27 cellular contexts compared by ENCODE assay signal in the genomic region with DNA sequence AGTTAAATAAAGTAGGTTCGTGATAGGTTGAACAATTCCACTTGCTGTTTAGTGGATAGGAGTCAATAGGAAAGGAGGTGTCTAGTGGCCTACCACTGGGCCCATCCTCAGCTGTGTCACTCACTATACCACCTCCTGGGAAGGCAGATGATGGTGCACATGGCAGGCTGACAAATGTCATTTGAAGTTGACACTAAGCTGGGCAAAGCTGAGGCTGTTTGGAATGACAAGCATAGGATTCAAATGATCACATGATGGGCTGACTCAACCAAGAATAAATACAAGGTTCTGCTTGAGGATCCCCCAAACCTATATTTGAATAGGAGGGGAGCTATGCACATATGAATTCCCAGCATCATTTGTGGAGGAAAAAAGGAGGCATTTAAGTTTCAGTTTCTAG.
"Had no signal": no experiment of that assay in that cellular context is flagged by ENCODE, and none has a peak within 500 bp of the region (broad histone marks: within the 10 kb centered on the region; RNA-seq: fewer than 3 reads in every experiment).

No MANE protein-coding gene starts in this region.

- H3K27ac Mint-ChIP-seq: activated CD8-positive, alpha-beta T cell treated with anti-CD3 and anti-CD28 coated beads, Interleukin-2, amount 10 ng/mL, durations not matched to agents 7 days and 5 days; activated naive CD8-positive, alpha-beta T cell; activated T-cell treated with anti-CD3 and anti-CD28 coated beads, Interleukin-2, amount 50 U/mL, for 24 hours; WTC11 had no signal

- H3K36me3 ChIP-seq: brain microvascular endothelial cell, cardiac muscle cell, SJCRH30 had no signal

- DNase-seq: activated CD4-positive, alpha-beta T cell treated with anti-CD3 and anti-CD28 coated beads for 48 hours; activated CD4-positive, alpha-beta T cell treated with anti-CD3 and anti-CD28 coated beads, Interleukin-2, amount 50 U/mL, for 4 hours; activated CD4-positive, CD25-positive, alpha-beta regulatory T cell treated with anti-CD3 and anti-CD28 coated beads, Interleukin-2, amount 50 U/mL, for 72 hours; activated CD8-positive, alpha-beta memory T cell treated with anti-CD3 and anti-CD28 coated beads, Interleukin-2, amount 50 U/mL, for 48 hours; activated CD8-positive, alpha-beta T cell treated with anti-CD3 and anti-CD28 coated beads, Interleukin-2, amount 10 ng/mL, durations not matched to agents 7 days and 5 days; activated effector memory CD4-positive, alpha-beta T cell treated with anti-CD3 and anti-CD28 coated beads, Interleukin-2, amount 50 U/mL, for 16 hours; activated naive CD4-positive, alpha-beta T cell treated with Interleukin-2 at 50 U/mL for 16 hours; activated T-cell treated with anti-CD3 and anti-CD28 coated beads, Interleukin-2, amount 50 U/mL, for 24 hours; brain microvascular endothelial cell; Kasumi-1; KBM-7; NCI-H1105 treated with DMSO at 0.1 percent for 48 hours; NCI-H1436 treated with DMSO at 0.1 percent for 48 hours; NCI-H187; NCI-H2081 treated with DMSO at 0.1 percent for 48 hours; NCI-H2171; NCI-H226; NCI-H510A treated with DMSO at 0.1 percent for 48 hours; NCI-H69; Right ventricle myocardium superior; RPMI8226; SJCRH30; SK-N-SH had no signal

- H3K4me3 Mint-ChIP-seq: activated CD8-positive, alpha-beta T cell treated with anti-CD3 and anti-CD28 coated beads, Interleukin-2, amount 10 ng/mL, durations not matched to agents 7 days and 5 days; activated naive CD8-positive, alpha-beta T cell; activated T-cell treated with anti-CD3 and anti-CD28 coated beads, Interleukin-2, amount 50 U/mL, for 24 hours; WTC11 had no signal

- H3K9me3 Mint-ChIP-seq: activated T-cell treated with anti-CD3 and anti-CD28 coated beads, Interleukin-2, amount 50 U/mL, for 24 hours had no signal

- H3K27me3 ChIP-seq: brain microvascular endothelial cell, cardiac muscle cell, SJCRH30 had no signal

- H3K27ac ChIP-seq: brain microvascular endothelial cell, cardiac muscle cell, SJCRH30 had no signal

- H3K36me3 Mint-ChIP-seq: activated naive CD8-positive, alpha-beta T cell; WTC11 had no signal

- ATAC-seq: activated CD8-positive, alpha-beta T cell treated with anti-CD3 and anti-CD28 coated beads, Interleukin-2, amount 10 ng/mL, durations not matched to agents 7 days and 5 days; Panc1; WTC11 had no signal

- H3K27me3 Mint-ChIP-seq: activated naive CD8-positive, alpha-beta T cell; activated T-cell treated with anti-CD3 and anti-CD28 coated beads, Interleukin-2, amount 50 U/mL, for 24 hours had no signal

- H3K4me3 ChIP-seq: cardiac muscle cell, SJCRH30 had no signal

- H3K4me1 ChIP-seq: SJCRH30 had no signal

- H3K9me3 ChIP-seq: SJCRH30, SK-N-SH had no signal
